ENCODE assay signal across 8 cellular contexts in the genomic region with DNA sequence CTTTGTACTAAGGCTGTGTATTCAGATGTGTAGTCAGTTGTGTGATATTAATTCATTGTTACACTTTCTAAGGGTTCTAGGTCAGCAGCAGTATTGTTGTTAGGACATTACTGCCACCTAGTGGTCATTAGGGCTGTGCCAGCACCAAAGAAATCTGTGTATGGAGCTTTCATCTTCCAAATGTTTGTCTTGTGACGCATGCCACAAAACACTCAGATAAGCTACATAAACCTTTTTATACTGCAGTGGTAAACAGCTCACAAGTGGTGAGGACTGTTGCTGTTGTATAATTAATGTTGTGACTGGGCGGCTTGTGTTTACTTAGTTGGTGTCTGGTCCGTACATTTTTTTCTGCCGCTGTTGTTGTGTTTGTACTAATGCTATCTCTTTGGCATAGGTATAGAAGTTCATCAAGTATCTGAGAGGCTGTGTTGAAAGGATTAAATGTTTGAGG. TPM values are rescaled to one million over a fixed set of nuclear protein-coding genes. Genes with fewer than 3 reads are reported as not detected.
DNase-seq lines count a peak whose midpoint lies in the region; ATAC-seq and TF ChIP-seq lines count a peak whose summit lies in the region.

No MANE protein-coding gene starts in this region.

- peak; percentile 86 for TF ChIP-seq CTCF in AG09309 (IDR thresholded peaks at IDR 0.05; ENCODE audit: control insufficient read depth, insufficient read depth, low read depth, low read length, missing control alignments)
- peak; percentile 89 for TF ChIP-seq CTCF in mesothelial cell of epicardium (IDR thresholded peaks at IDR 0.05; ENCODE audit: unreplicated experiment)

- H3K9me3 Mint-ChIP-seq in effector memory CD8-positive, alpha-beta T cell: no peaks in the 10 kb centered on the region
- H3K9me3 Mint-ChIP-seq in mesothelial cell of epicardium: peaks cover 6% of the 10 kb centered on the region
- peaks cover 0 to 1% of the 10 kb centered on the region in 2 donors for H3K9me3 Mint-ChIP-seq in stimulated activated naive B cell treated with anti-CD40 and anti-IgM and Interleukin-4, amounts not matched to agents 10 μg/mL and 1 μg/mL and 100 μg/mL, for 72 hours

- DNase-seq in AG09309 (ENCODE audit: low read depth) (peak; percentile 81), NCI-H460 (ENCODE audit: extremely low read depth, low read depth) (peak; percentile 70), mesothelial cell of epicardium (ENCODE audit: low spot score in 2 of 2, unreplicated experiment in 2 of 2) (peak in 1 of 2 experiments; percentile 56)
- peak; percentile 65 to 74 for DNase-seq in activated CD4-positive, alpha-beta T cell treated with anti-CD3 and anti-CD28 coated beads, Interleukin-2, amount 50 U/mL, for 48 hours
- DNase-seq in effector memory CD8-positive, alpha-beta T cell: peak; percentile 63 to 67 (median 63)
- no peak for DNase-seq in stimulated activated naive B cell treated with anti-CD40 and anti-IgM and Interleukin-4, amounts not matched to agents 10 μg/mL and 1 μg/mL and 100 μg/mL, for 72 hours

- peak; percentile 42 for ATAC-seq in GM18508 (IDR thresholded peaks at IDR 0.05; ENCODE audit: insufficient read depth, unreplicated experiment)
- ATAC-seq in HG03196 (IDR thresholded peaks at IDR 0.05; ENCODE audit: unreplicated experiment): peak; percentile 41
- ATAC-seq in effector memory CD8-positive, alpha-beta T cell (replicated peaks): peak; percentile 58
- ATAC-seq in stimulated activated naive B cell treated with anti-CD40 and anti-IgM and Interleukin-4, amounts not matched to agents 10 μg/mL and 1 μg/mL and 100 μg/mL, for 72 hours (replicated peaks): peak; percentile 58 to 64

- H3K4me3 Mint-ChIP-seq in effector memory CD8-positive, alpha-beta T cell: peak overlapping the region in 1 of 2 donors; percentile 13
- no peak overlapping the region for H3K4me3 Mint-ChIP-seq in mesothelial cell of epicardium
- H3K4me3 Mint-ChIP-seq in stimulated activated naive B cell treated with anti-CD40 and anti-IgM and Interleukin-4, amounts not matched to agents 10 μg/mL and 1 μg/mL and 100 μg/mL, for 72 hours: no peak overlapping the region

- peaks cover 55 to 67% of the 10 kb centered on the region in 2 donors for H3K4me1 Mint-ChIP-seq in effector memory CD8-positive, alpha-beta T cell (ENCODE audit: low read depth in 2 of 2)
- H3K4me1 Mint-ChIP-seq in mesothelial cell of epicardium: peaks cover 37% of the 10 kb centered on the region
- peaks cover 30 to 50% of the 10 kb centered on the region in 2 donors for H3K4me1 Mint-ChIP-seq in stimulated activated naive B cell treated with anti-CD40 and anti-IgM and Interleukin-4, amounts not matched to agents 10 μg/mL and 1 μg/mL and 100 μg/mL, for 72 hours

- H3K36me3 Mint-ChIP-seq in effector memory CD8-positive, alpha-beta T cell (ENCODE audit: insufficient read depth): peaks cover 6% of the 10 kb centered on the region
- no peaks in the 10 kb centered on the region for H3K36me3 Mint-ChIP-seq in mesothelial cell of epicardium
- H3K36me3 Mint-ChIP-seq in stimulated activated naive B cell treated with anti-CD40 and anti-IgM and Interleukin-4, amounts not matched to agents 10 μg/mL and 1 μg/mL and 100 μg/mL, for 72 hours: no peaks in the 10 kb centered on the region

- H3K27ac Mint-ChIP-seq in effector memory CD8-positive, alpha-beta T cell: peak overlapping the region; percentile 75 to 77
- H3K27ac Mint-ChIP-seq in mesothelial cell of epicardium: peak overlapping the region; percentile 25
- H3K27ac Mint-ChIP-seq in stimulated activated naive B cell treated with anti-CD40 and anti-IgM and Interleukin-4, amounts not matched to agents 10 μg/mL and 1 μg/mL and 100 μg/mL, for 72 hours: peak overlapping the region; percentile 48

- no peak overlapping the region for H3K4me3 ChIP-seq in AG09309 (ENCODE audit: control insufficient read depth, low read depth, low read length)

- H3K27me3 Mint-ChIP-seq in effector memory CD8-positive, alpha-beta T cell: no peaks in the 10 kb centered on the region
- no peaks in the 10 kb centered on the region for H3K27me3 Mint-ChIP-seq in mesothelial cell of epicardium (ENCODE audit: low read depth)
- H3K27me3 Mint-ChIP-seq in stimulated activated naive B cell treated with anti-CD40 and anti-IgM and Interleukin-4, amounts not matched to agents 10 μg/mL and 1 μg/mL and 100 μg/mL, for 72 hours: no peaks in the 10 kb centered on the region

RNA-seq across cellular contexts. Expression of gene S1PR1, which starts 51.7 kb away (rescaled TPM):
- total RNA-seq in NCI-H460 (2014; rRNA removed; shearing (Covaris generic)): not detected in 2 replicates
- polyA plus RNA-seq in NCI-H460 (2014; cell fraction: nucleus; rRNA removed): not detected in 2 replicates
- 21.5 to 25.5 TPM (median 23.5 TPM) in 3 replicates for total RNA-seq in mesothelial cell of epicardium

Comparison
In these comparisons a context has a peak if more than half of its experiments do, and no peak if none do; other contexts are left out.
1. H3K27ac Mint-ChIP-seq: peak in every context shown above with its lines; median percentile 76 in effector memory CD8-positive, alpha-beta T cell; 48 in stimulated activated naive B cell treated with anti-CD40 and anti-IgM and Interleukin-4, amounts not matched to agents 10 μg/mL and 1 μg/mL and 100 μg/mL, for 72 hours; 25 in mesothelial cell of epicardium.
2. RNA of gene S1PR1, which starts 51.7 kb away (total RNA-seq): 21.5 to 25.5 TPM in mesothelial cell of epicardium; not detected in NCI-H460; every median in the first group is over 10 times any median in the second.
3. Peak in every context shown above with its lines, with median percentiles within 50 percentile points of each other: ATAC-seq.